Comparison of ENCODE assay signal across 20 cellular contexts in the genomic region with DNA sequence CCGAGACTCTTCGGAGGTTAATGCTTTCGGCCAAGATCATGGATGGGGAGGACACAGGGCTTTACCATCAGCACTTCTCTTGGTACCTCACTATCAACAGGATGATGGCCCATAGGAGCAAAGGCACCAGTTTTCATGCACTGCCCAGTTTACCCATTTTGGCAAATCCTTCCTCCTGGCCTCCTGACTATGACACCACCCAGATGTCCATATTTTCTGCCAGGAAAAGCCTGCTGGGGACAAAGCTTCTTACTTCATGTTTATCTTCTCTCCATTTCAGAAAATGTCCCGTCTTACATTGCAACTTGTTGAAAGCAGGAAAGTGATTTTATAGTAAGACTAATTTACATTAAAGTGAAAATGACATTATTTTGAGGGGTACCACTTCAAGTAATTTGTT.
"Had no signal": no experiment of that assay in that cellular context is flagged by ENCODE, and none has a peak within 500 bp of the region (broad histone marks: within the 10 kb centered on the region; RNA-seq: fewer than 3 reads in every experiment).

No MANE protein-coding gene starts in this region.

- H3K4me1 ChIP-seq: body of pancreas, parathyroid adenoma had no signal

- H3K9me3 Mint-ChIP-seq: activated CD4-positive, alpha-beta T cell treated with anti-CD3 and anti-CD28 coated beads, Interleukin-2, amount 10 ng/mL, durations not matched to agents 24 days and 14 days; activated naive CD8-positive, alpha-beta T cell treated with anti-CD3 and anti-CD28 coated beads, Interleukin-2, amount 10 ng/mL, durations not matched to agents 7 days and 5 days; activated T-cell treated with anti-CD3 and anti-CD28 coated beads, Interleukin-2, amount 50 U/mL, for 24 hours; activated T-helper 2 cell treated with anti-CD3 and anti-CD28 coated beads, Interferon-gamma antibody, Interleukin-2, Interleukin-4, amounts not matched to agents 10 μg/mL and 5 μg/mL and 100 μg/mL, durations not matched to agents 14 hours and 24 hours and 36 hours; effector memory CD8-positive, alpha-beta T cell had no signal

- H3K27me3 Mint-ChIP-seq: activated CD4-positive, alpha-beta T cell treated with anti-CD3 and anti-CD28 coated beads, Interleukin-2, amount 10 ng/mL, durations not matched to agents 24 days and 14 days; activated naive CD8-positive, alpha-beta T cell treated with anti-CD3 and anti-CD28 coated beads, Interleukin-2, amount 10 ng/mL, durations not matched to agents 7 days and 5 days; dendritic cell treated with granulocyte-macrophage colony-stimulating factor and Interleukin-4, amounts not matched to agents 40 ng/mL and 50 ng/mL, for 4 days had no signal

- H3K27ac Mint-ChIP-seq: activated CD4-positive, alpha-beta T cell treated with anti-CD3 and anti-CD28 coated beads, Interleukin-2, amount 10 ng/mL, durations not matched to agents 24 days and 14 days; activated CD8-positive, alpha-beta T cell treated with anti-CD3 and anti-CD28 coated beads, Interleukin-2, amount 10 ng/mL, durations not matched to agents 7 days and 5 days; activated naive CD8-positive, alpha-beta T cell treated with anti-CD3 and anti-CD28 coated beads, Interleukin-2, amount 10 ng/mL, durations not matched to agents 7 days and 5 days; activated T-cell treated with anti-CD3 and anti-CD28 coated beads, Interleukin-2, amount 50 U/mL, for 24 hours; activated T-helper 2 cell treated with anti-CD3 and anti-CD28 coated beads, Interferon-gamma antibody, Interleukin-2, Interleukin-4, amounts not matched to agents 10 μg/mL and 5 μg/mL and 100 μg/mL, durations not matched to agents 14 hours and 24 hours and 36 hours; dendritic cell treated with granulocyte-macrophage colony-stimulating factor and Interleukin-4, amounts not matched to agents 40 ng/mL and 50 ng/mL, for 4 days; effector memory CD8-positive, alpha-beta T cell; naive thymus-derived CD8-positive, alpha-beta T cell had no signal

- H3K4me3 Mint-ChIP-seq: activated CD4-positive, alpha-beta T cell treated with anti-CD3 and anti-CD28 coated beads, Interleukin-2, amount 10 ng/mL, durations not matched to agents 24 days and 14 days; activated CD8-positive, alpha-beta T cell treated with anti-CD3 and anti-CD28 coated beads, Interleukin-2, amount 10 ng/mL, durations not matched to agents 7 days and 5 days; activated naive CD8-positive, alpha-beta T cell treated with anti-CD3 and anti-CD28 coated beads, Interleukin-2, amount 10 ng/mL, durations not matched to agents 7 days and 5 days; activated T-cell treated with anti-CD3 and anti-CD28 coated beads, Interleukin-2, amount 50 U/mL, for 24 hours; dendritic cell treated with granulocyte-macrophage colony-stimulating factor and Interleukin-4, amounts not matched to agents 40 ng/mL and 50 ng/mL, for 4 days; effector memory CD8-positive, alpha-beta T cell; naive thymus-derived CD8-positive, alpha-beta T cell had no signal

- H3K36me3 ChIP-seq: esophagus squamous epithelium, transverse colon had no signal

- H3K4me3 ChIP-seq: body of pancreas, esophagus squamous epithelium, mucosa of descending colon, transverse colon had no signal

- DNase-seq: activated CD4-positive, alpha-beta T cell treated with anti-CD3 and anti-CD28 coated beads, Interleukin-2, amount 10 ng/mL, durations not matched to agents 24 days and 14 days; activated CD8-positive, alpha-beta T cell treated with anti-CD3 and anti-CD28 coated beads, Interleukin-2, amount 10 ng/mL, durations not matched to agents 7 days and 5 days; activated naive CD4-positive, alpha-beta T cell treated with Interleukin-2 at 50 U/mL for 16 hours; activated naive CD8-positive, alpha-beta T cell treated with anti-CD3 and anti-CD28 coated beads, Interleukin-2, amount 10 ng/mL, durations not matched to agents 7 days and 5 days; activated T-cell treated with anti-CD3 and anti-CD28 coated beads, Interleukin-2, amount 50 U/mL, for 24 hours; body of pancreas; effector memory CD8-positive, alpha-beta T cell; esophagus squamous epithelium; glutamatergic neuron; islet precursor cell; left colon; mucosa of descending colon; naive thymus-derived CD8-positive, alpha-beta T cell; stimulated activated CD4-positive, alpha-beta T cell treated with anti-CD3 and anti-CD28 coated beads, Interleukin-2, amount 100 ng/mL, for 24 hours; stimulated activated naive CD8-positive, alpha-beta T cell treated with anti-CD3 and anti-CD28 coated beads, Interleukin-15, Interleukin-2, amounts not matched to agents 100 U/mL and 50 U/mL, for 24 hours; T1000; transverse colon had no signal

- H3K27me3 ChIP-seq: body of pancreas, esophagus squamous epithelium, transverse colon had no signal

- H3K9me3 ChIP-seq: body of pancreas, esophagus squamous epithelium, mucosa of descending colon, transverse colon had no signal

- H3K36me3 Mint-ChIP-seq: activated naive CD8-positive, alpha-beta T cell treated with anti-CD3 and anti-CD28 coated beads, Interleukin-2, amount 10 ng/mL, durations not matched to agents 7 days and 5 days; naive thymus-derived CD8-positive, alpha-beta T cell had no signal

- H3K4me1 Mint-ChIP-seq: activated CD4-positive, alpha-beta T cell treated with anti-CD3 and anti-CD28 coated beads, Interleukin-2, amount 10 ng/mL, durations not matched to agents 24 days and 14 days; activated naive CD8-positive, alpha-beta T cell treated with anti-CD3 and anti-CD28 coated beads, Interleukin-2, amount 10 ng/mL, durations not matched to agents 7 days and 5 days; naive thymus-derived CD8-positive, alpha-beta T cell had no signal

- H3K27ac ChIP-seq: body of pancreas, parathyroid adenoma, transverse colon had no signal

- ATAC-seq: activated CD8-positive, alpha-beta T cell treated with anti-CD3 and anti-CD28 coated beads, Interleukin-2, amount 10 ng/mL, durations not matched to agents 7 days and 5 days; body of pancreas; effector memory CD8-positive, alpha-beta T cell; left colon; mucosa of descending colon; naive thymus-derived CD8-positive, alpha-beta T cell; stimulated activated naive CD8-positive, alpha-beta T cell treated with anti-CD3 and anti-CD28 coated beads, Interleukin-15, Interleukin-2, amounts not matched to agents 100 U/mL and 50 U/mL, for 24 hours had no signal
